In the genomic region with DNA sequence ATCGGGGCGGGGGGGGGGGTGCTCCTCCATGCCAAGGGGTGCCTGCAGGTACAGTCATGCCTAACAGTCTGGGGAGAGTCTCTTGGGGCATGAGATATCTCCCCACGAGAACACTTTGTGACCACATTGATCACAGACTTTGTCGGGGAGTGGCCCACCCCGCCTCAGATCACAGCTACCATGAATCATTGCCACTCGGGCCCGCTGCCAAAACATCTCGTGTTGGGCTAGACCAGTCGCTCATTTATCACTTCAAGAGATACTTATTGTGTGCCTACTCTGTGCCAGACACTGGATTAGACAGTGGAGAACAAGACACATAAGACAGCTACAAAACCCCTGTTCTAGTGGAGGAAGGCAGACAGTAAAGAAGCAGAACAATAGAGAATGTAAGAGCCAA, we compare ENCODE assay signal across 9 cellular contexts.
DNase-seq lines count a peak whose midpoint lies in the region; ATAC-seq and FAIRE-seq lines count a peak whose summit lies in the region.
"Had no signal": no experiment of that assay in that cellular context is flagged by ENCODE, and none has a peak within 500 bp of the region (broad histone marks: within the 10 kb centered on the region; RNA-seq: fewer than 3 reads in every experiment).

No MANE protein-coding gene starts in this region.

- no peak for ATAC-seq in HG03378 (IDR thresholded peaks at IDR 0.05; ENCODE audit: unreplicated experiment)

- no peak for FAIRE-seq in HTR-8/SVneo (lab: Jason Lieb, UNC)

- DNase-seq in HTR-8/SVneo (ENCODE audit: insufficient read length, low spot score) = peak; percentile 57
- peak; percentile 57 for DNase-seq in activated CD4-positive, CD25-positive, alpha-beta regulatory T cell treated with anti-CD3 and anti-CD28 coated beads, Interleukin-2, amount 50 U/mL, for 72 hours
- DNase-seq in foreskin melanocyte = peak; percentile 66
- peak; percentile 79 for DNase-seq in stimulated activated CD8-positive, alpha-beta memory T cell treated with anti-CD3 and anti-CD28 coated beads, Interleukin-4, amount 100 ng/mL, for 48 hours
- DNase-seq in dedifferentiated amniotic fluid mesenchymal stem cell (ENCODE audit: extremely low spot score) = no peak
- no peak for DNase-seq in T-helper 1 cell
- DNase-seq in stimulated activated naive CD4-positive, alpha-beta T cell (lab: John Stamatoyannopoulos, UW) = no peak
- DNase-seq: ovary had no signal

Comparison
In these comparisons a context has a peak if more than half of its experiments do, and no peak if none do; other contexts are left out.
1. DNase-seq: peak in HTR-8/SVneo (single experiment), activated CD4-positive, CD25-positive, alpha-beta regulatory T cell treated with anti-CD3 and anti-CD28 coated beads, Interleukin-2, amount 50 U/mL, for 72 hours (single experiment), foreskin melanocyte (single experiment) and stimulated activated CD8-positive, alpha-beta memory T cell treated with anti-CD3 and anti-CD28 coated beads, Interleukin-4, amount 100 ng/mL, for 48 hours (single experiment); none in dedifferentiated amniotic fluid mesenchymal stem cell (single experiment), T-helper 1 cell (0 of 5) and stimulated activated naive CD4-positive, alpha-beta T cell (0 of 6).